In the genomic region with DNA sequence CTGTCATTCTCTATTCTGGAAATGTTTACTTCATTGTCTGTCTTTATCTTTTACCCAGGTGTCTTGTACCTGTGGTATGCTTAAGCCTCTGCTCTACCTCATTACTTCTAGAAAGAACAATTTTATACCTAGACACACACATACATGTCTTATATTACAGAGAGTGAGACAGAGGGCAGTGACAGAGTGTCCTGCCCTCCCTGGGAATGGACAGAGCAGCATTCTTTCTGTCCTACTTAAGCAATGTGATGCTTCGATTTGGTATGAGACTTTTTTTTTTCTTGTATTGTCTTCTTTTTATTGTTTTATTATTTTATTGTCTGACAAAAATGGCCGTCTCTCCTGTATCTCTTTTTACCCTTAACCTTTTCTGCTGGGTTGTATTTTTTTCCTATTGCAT, we compare ENCODE assay signal across 30 cellular contexts.
"Had no signal": no experiment of that assay in that cellular context is flagged by ENCODE, and none has a peak within 500 bp of the region (broad histone marks: within the 10 kb centered on the region; RNA-seq: fewer than 3 reads in every experiment).

No MANE protein-coding gene starts in this region.

- H3K36me3 ChIP-seq: adrenal gland, ascending aorta, breast epithelium, esophagus muscularis mucosa, heart right ventricle, pancreas, prostate gland, uterus had no signal

- H3K27me3 ChIP-seq: adrenal gland, ascending aorta, breast epithelium, esophagus muscularis mucosa, heart right ventricle, pancreas, uterus had no signal

- H3K27me3 Mint-ChIP-seq: activated naive CD8-positive, alpha-beta T cell; naive thymus-derived CD8-positive, alpha-beta T cell; stimulated activated naive CD8-positive, alpha-beta T cell treated with anti-CD3 and anti-CD28 coated beads, Interleukin-15, Interleukin-2, amounts not matched to agents 100 ng/mL and 50 ng/mL, for 24 hours; type B pancreatic cell had no signal

- DNase-seq: activated CD4-positive, alpha-beta T cell treated with anti-CD3 and anti-CD28 coated beads for 4 hours; activated CD4-positive, alpha-beta T cell treated with anti-CD3 and anti-CD28 coated beads, Interleukin-2, amount 50 U/mL, for 48 hours; activated CD8-positive, alpha-beta memory T cell treated with anti-CD3 and anti-CD28 coated beads for 24 hours; activated effector memory CD4-positive, alpha-beta T cell treated with Interleukin-2 at 50 U/mL for 16 hours; activated naive CD4-positive, alpha-beta T cell treated with Interleukin-2 at 50 U/mL for 16 hours; adrenal gland; central memory CD4-positive, alpha-beta T cell; dermis blood vessel endothelial cell; effector CD4-positive, alpha-beta T cell; foreskin melanocyte; heart right ventricle; mammary epithelial cell; midbrain; naive thymus-derived CD8-positive, alpha-beta T cell; nucleus accumbens; pancreas; retina; small intestine; stimulated activated CD4-positive, alpha-beta T cell treated with anti-CD3 and anti-CD28 coated beads, Interleukin-4, amount 100 ng/mL, for 24 hours; uterus had no signal

- H3K4me3 Mint-ChIP-seq: activated naive CD8-positive, alpha-beta T cell; naive thymus-derived CD8-positive, alpha-beta T cell; neural crest cell; stimulated activated effector memory CD8-positive, alpha-beta T cell treated with anti-CD3 and anti-CD28 coated beads, Interleukin-12 subunit alpha, Interleukin-12 subunit beta, amount 100 ng/mL, for 72 hours; stimulated activated naive CD8-positive, alpha-beta T cell treated with anti-CD3 and anti-CD28 coated beads, Interleukin-15, Interleukin-2, amounts not matched to agents 100 ng/mL and 50 ng/mL, for 24 hours; type B pancreatic cell had no signal

- H3K9me3 ChIP-seq: adrenal gland, ascending aorta, breast epithelium, esophagus muscularis mucosa, heart right ventricle, pancreas, prostate gland, uterus had no signal

- H3K4me1 ChIP-seq: ascending aorta, breast epithelium, esophagus muscularis mucosa, pancreas, prostate gland, uterus had no signal

- H3K4me1 Mint-ChIP-seq: neural crest cell had no signal

- H3K27ac ChIP-seq: adrenal gland, ascending aorta, breast epithelium, esophagus muscularis mucosa, heart right ventricle, pancreas, prostate gland, uterus, VCaP had no signal

- H3K27ac Mint-ChIP-seq: activated naive CD8-positive, alpha-beta T cell; naive thymus-derived CD8-positive, alpha-beta T cell; stimulated activated effector memory CD8-positive, alpha-beta T cell treated with anti-CD3 and anti-CD28 coated beads, Interleukin-12 subunit alpha, Interleukin-12 subunit beta, amount 100 ng/mL, for 72 hours; stimulated activated naive CD8-positive, alpha-beta T cell treated with anti-CD3 and anti-CD28 coated beads, Interleukin-15, Interleukin-2, amounts not matched to agents 100 ng/mL and 50 ng/mL, for 24 hours; type B pancreatic cell had no signal

- H3K4me3 ChIP-seq: adrenal gland, ascending aorta, breast epithelium, esophagus muscularis mucosa, heart right ventricle, pancreas, prostate gland, uterus had no signal

- H3K36me3 Mint-ChIP-seq: stimulated activated effector memory CD8-positive, alpha-beta T cell treated with anti-CD3 and anti-CD28 coated beads, Interleukin-12 subunit alpha, Interleukin-12 subunit beta, amount 100 ng/mL, for 72 hours; type B pancreatic cell had no signal

- H3K9me3 Mint-ChIP-seq: neural crest cell; stimulated activated effector memory CD8-positive, alpha-beta T cell treated with anti-CD3 and anti-CD28 coated beads, Interleukin-12 subunit alpha, Interleukin-12 subunit beta, amount 100 ng/mL, for 72 hours; stimulated activated naive CD8-positive, alpha-beta T cell treated with anti-CD3 and anti-CD28 coated beads, Interleukin-15, Interleukin-2, amounts not matched to agents 100 ng/mL and 50 ng/mL, for 24 hours; type B pancreatic cell had no signal
